8 cellular contexts compared by ENCODE assay signal in genomic region chr7:135169141-135169935, GRCh38. TPM values are rescaled to one million over a fixed set of nuclear protein-coding genes. Genes with fewer than 3 reads are reported as not detected.
DNase-seq lines count a peak whose midpoint lies in the region; ATAC-seq, FAIRE-seq and TF ChIP-seq lines count a peak whose summit lies in the region.

No MANE protein-coding gene starts in this region.

- peak; percentile 32 for ATAC-seq in GM21619 (IDR thresholded peaks at IDR 0.05; ENCODE audit: unreplicated experiment)

- H3K27ac ChIP-seq in endothelial cell of umbilical vein (ENCODE audit: insufficient read depth, low read depth, low read length), result peak overlapping the region; percentile 63

- dilution Hi-C loops in endothelial cell of umbilical vein (cut with MboI; ENCODE audit: extremely low pct_ligation_motif_present, low sequenced_read_pairs), result no loop called here

- in situ Hi-C loops in KBM-7 (cut with MboI; ENCODE audit: low pct_unique_long_range_greater_than_20kb, low sequenced_read_pairs), result loop anchor here (25.0 kb wide), 1 partner anchor 182 kb away; the partner anchor contains the start of gene AGBL3

- no peak for DNase-seq in GM12864 (ENCODE audit: low read depth)
- peak; percentile 68 for DNase-seq in KBM-7
- DNase-seq in activated CD4-positive, alpha-beta T cell treated with anti-CD3 and anti-CD28 coated beads, Interleukin-2, amount 10 ng/mL, durations not matched to agents 24 days and 14 days, result peak; percentile 86
- DNase-seq in endothelial cell of umbilical vein (ENCODE audit: low read depth, low spot score), result peak; percentile 26
- peak; percentile 22 for DNase-seq in nephron progenitor cell
- DNase-seq in urothelium cell line (ENCODE audit: low spot score), result peak; percentile 33
- no peak for DNase-seq in NCI-H446 treated with DMSO at 0.1 percent for 48 hours (lab: John Stamatoyannopoulos, UW)

- peak overlapping the region; percentile 95 for H3K27ac Mint-ChIP-seq in activated CD4-positive, alpha-beta T cell treated with anti-CD3 and anti-CD28 coated beads, Interleukin-2, amount 10 ng/mL, durations not matched to agents 24 days and 14 days
- peak overlapping the region; percentile 87 for H3K27ac Mint-ChIP-seq in nephron progenitor cell

- H3K9me1 ChIP-seq in endothelial cell of umbilical vein (replicated peaks; ENCODE audit: control insufficient read depth, extremely low read depth, insufficient read depth, low read length), result no peaks in the 10 kb centered on the region

- TF ChIP-seq CTCF in GM12864 (IDR thresholded peaks at IDR 0.05; ENCODE audit: low read depth, low read length, missing control alignments) (peak; percentile 96), endothelial cell of umbilical vein (IDR thresholded peaks at IDR 0.05; ENCODE audit: extremely low read depth in 1 of 2, insufficient read depth in 1 of 2, low read depth in 1 of 2, low read length in 2 of 2) (peak; percentile 30 to 46), nephron progenitor cell (IDR thresholded peaks at IDR 0.05) (peak; percentile 8)

- H3K4me1 Mint-ChIP-seq in activated CD4-positive, alpha-beta T cell treated with anti-CD3 and anti-CD28 coated beads, Interleukin-2, amount 10 ng/mL, durations not matched to agents 24 days and 14 days, result peaks cover 46% of the 10 kb centered on the region
- peaks cover 55% of the 10 kb centered on the region for H3K4me1 Mint-ChIP-seq in nephron progenitor cell

- no peak for TF ChIP-seq POLR2A in endothelial cell of umbilical vein (IDR thresholded peaks at IDR 0.05; ENCODE audit: low read depth, low read length)

- H2AFZ ChIP-seq in endothelial cell of umbilical vein (ENCODE audit: low read depth, low read length), result no peak overlapping the region

- peaks cover 3% of the 10 kb centered on the region for H3K79me2 ChIP-seq in endothelial cell of umbilical vein (ENCODE audit: control insufficient read depth, insufficient read depth, low read length)

- H3K4me3 Mint-ChIP-seq in activated CD4-positive, alpha-beta T cell treated with anti-CD3 and anti-CD28 coated beads, Interleukin-2, amount 10 ng/mL, durations not matched to agents 24 days and 14 days, result peak overlapping the region; percentile 96
- peak overlapping the region; percentile 92 for H3K4me3 Mint-ChIP-seq in nephron progenitor cell

- intact Hi-C loops in activated CD4-positive, alpha-beta T cell treated with anti-CD3 and anti-CD28 coated beads, Interleukin-2, amount 10 ng/mL, durations not matched to agents 24 days and 14 days (cut with micrococcal nuclease), result loop anchor here (1.0 kb wide), 1 partner anchor 9 kb away; no protein-coding TSS in a partner anchor
- intact Hi-C loops in endothelial cell of umbilical vein (cut with micrococcal nuclease), result loop anchor here (10.0 kb wide), 1 partner anchor 475 kb away; no protein-coding TSS in a partner anchor

- H3K4me1 ChIP-seq in endothelial cell of umbilical vein (ENCODE audit: control insufficient read depth, extremely low read depth, insufficient read depth, low read length), result peaks cover 23% of the 10 kb centered on the region

- FAIRE-seq in endothelial cell of umbilical vein (lab: Jason Lieb, UNC) (peak; percentile 73), urothelium cell line (lab: Jason Lieb, UNC) (no peak)

- BruUV-seq in endothelial cell of umbilical vein (replicated peaks; lab: Mats Ljungman, UMichigan), result TSS peak; percentile 38

- POLR2A ChIA-PET in endothelial cell of umbilical vein (lab: Charles Lee), result interaction anchor here (0.8 to 1.5 kb wide), 2 partner anchors 9 to 22 kb away, joined by 3 read pairs; partner anchors contain the start of gene TMEM140

- CTCF ChIA-PET in endothelial cell of umbilical vein (lab: Charles Lee), result interaction anchor here (0.7 to 3.8 kb wide), 12 partner anchors 9 to 539 kb away, joined by 3 to 45 read pairs (median 5); partner anchors contain the start of genes AGBL3, TMEM140 and WDR91

- H3K27me3 Mint-ChIP-seq in activated CD4-positive, alpha-beta T cell treated with anti-CD3 and anti-CD28 coated beads, Interleukin-2, amount 10 ng/mL, durations not matched to agents 24 days and 14 days, result no peaks in the 10 kb centered on the region
- H3K27me3 Mint-ChIP-seq in nephron progenitor cell (ENCODE audit: low read depth, poor library complexity), result peaks cover 7% of the 10 kb centered on the region

- peak overlapping the region; percentile 98 for H3K4me3 ChIP-seq in GM12864 (ENCODE audit: low read depth, low read length)
- H3K4me3 ChIP-seq in endothelial cell of umbilical vein (replicated peaks in 1 of 3; ENCODE audit: insufficient read depth in 1 of 3, low read depth in 1 of 3, low read length in 3 of 3), result peak overlapping the region; percentile 47 to 75 (median 66)

- peak overlapping the region; percentile 74 for H3K9ac ChIP-seq in endothelial cell of umbilical vein (replicated peaks; ENCODE audit: extremely low read depth, insufficient read depth, low read length)

- no peaks in the 10 kb centered on the region for H4K20me1 ChIP-seq in endothelial cell of umbilical vein (replicated peaks; ENCODE audit: control insufficient read depth, extremely low read depth, insufficient read depth, low read length)

- peak overlapping the region; percentile 93 for H3K4me2 ChIP-seq in endothelial cell of umbilical vein (ENCODE audit: insufficient read depth, low read length)

- H3K9me3 ChIP-seq in endothelial cell of umbilical vein (replicated peaks; ENCODE audit: control insufficient read depth, insufficient read depth, low read length), result no peaks in the 10 kb centered on the region

- H3K36me3 Mint-ChIP-seq in activated CD4-positive, alpha-beta T cell treated with anti-CD3 and anti-CD28 coated beads, Interleukin-2, amount 10 ng/mL, durations not matched to agents 24 days and 14 days (ENCODE audit: low read depth), result peaks cover 46% of the 10 kb centered on the region
- H3K36me3 Mint-ChIP-seq in nephron progenitor cell (ENCODE audit: low read depth), result peaks cover 53% of the 10 kb centered on the region

- no peaks in the 10 kb centered on the region for H3K9me3 Mint-ChIP-seq in activated CD4-positive, alpha-beta T cell treated with anti-CD3 and anti-CD28 coated beads, Interleukin-2, amount 10 ng/mL, durations not matched to agents 24 days and 14 days
- no peaks in the 10 kb centered on the region for H3K9me3 Mint-ChIP-seq in nephron progenitor cell

- peaks cover 4% of the 10 kb centered on the region in 2 experiments for H3K36me3 ChIP-seq in endothelial cell of umbilical vein (ENCODE audit: control insufficient read depth in 2 of 2, extremely low read depth in 1 of 2, insufficient read depth in 2 of 2, low read length in 2 of 2)

- no peaks in the 10 kb centered on the region for H3K27me3 ChIP-seq in endothelial cell of umbilical vein (ENCODE audit: control insufficient read depth in 2 of 2, insufficient read depth in 2 of 2, low read length in 2 of 2)

TF ChIP-seq in endothelial cell of umbilical vein, 7 proteins besides CTCF, POLR2A, EP300 and RAD21:
- no peak for TF ChIP-seq JUN (IDR thresholded peaks at IDR 0.05; ENCODE audit: borderline replicate concordance, insufficient read depth, insufficient read length, low read depth)
- peak; percentile 16 for TF ChIP-seq FOS (IDR thresholded peaks at IDR 0.05; ENCODE audit: borderline replicate concordance, insufficient read depth, low read length)
- no peak for TF ChIP-seq MAX (IDR thresholded peaks at IDR 0.05; ENCODE audit: insufficient read depth, insufficient read length)

RNA-seq across cellular contexts. Expression of gene CYREN, which starts 1.2 kb away (rescaled TPM):
- total RNA-seq in activated CD4-positive, alpha-beta T cell treated with anti-CD3 and anti-CD28 coated beads, Interleukin-2, amount 10 ng/mL, durations not matched to agents 24 days and 14 days, result 52.8 and 55.1 TPM in 2 replicates
- total RNA-seq in endothelial cell of umbilical vein, result 26.8 and 30.8 TPM in 2 replicates
- 16.9 and 19.1 TPM in 2 replicates for polyA plus RNA-seq in endothelial cell of umbilical vein
- polyA plus RNA-seq in endothelial cell of umbilical vein (2011; cell fraction: cytosol; rRNA removed), result 22.3 and 22.5 TPM in 2 replicates
- 18.3 and 20.0 TPM in 2 replicates for polyA plus RNA-seq in endothelial cell of umbilical vein (2011; cell fraction: nucleus; rRNA removed)
- polyA plus RNA-seq in endothelial cell of umbilical vein (2012), result 17.0 and 19.4 TPM in 2 replicates
- polyA minus RNA-seq in endothelial cell of umbilical vein, result 23.5 and 25.7 TPM in 2 replicates
- 22.8 TPM for polyA minus RNA-seq in endothelial cell of umbilical vein (2011; cell fraction: cytosol; rRNA and poly(A)+ RNA removed)
- 16.6 and 21.7 TPM in 2 replicates for polyA minus RNA-seq in endothelial cell of umbilical vein (2011; cell fraction: nucleus; rRNA and poly(A)+ RNA removed)

RNA-seq across cellular contexts. Expression of gene TMEM140, which starts 21.5 kb away (rescaled TPM):
- total RNA-seq in activated CD4-positive, alpha-beta T cell treated with anti-CD3 and anti-CD28 coated beads, Interleukin-2, amount 10 ng/mL, durations not matched to agents 24 days and 14 days, result 2.2 TPM in 2 replicates
- total RNA-seq in endothelial cell of umbilical vein, result 15.7 and 26.5 TPM in 2 replicates
- polyA plus RNA-seq in endothelial cell of umbilical vein, result 17.9 and 21.9 TPM in 2 replicates
- 12.0 and 12.3 TPM in 2 replicates for polyA plus RNA-seq in endothelial cell of umbilical vein (2011; cell fraction: cytosol; rRNA removed)
- polyA plus RNA-seq in endothelial cell of umbilical vein (2011; cell fraction: nucleus; rRNA removed), result 8.9 and 9.9 TPM in 2 replicates
- 11.8 and 13.5 TPM in 2 replicates for polyA plus RNA-seq in endothelial cell of umbilical vein (2012)
- polyA minus RNA-seq in endothelial cell of umbilical vein, result 21.5 and 29.8 TPM in 2 replicates
- not detected for polyA minus RNA-seq in endothelial cell of umbilical vein (2011; cell fraction: cytosol; rRNA and poly(A)+ RNA removed)
- 13.8 and 15.0 TPM in 2 replicates for polyA minus RNA-seq in endothelial cell of umbilical vein (2011; cell fraction: nucleus; rRNA and poly(A)+ RNA removed)

RNA-seq across cellular contexts. Expression of gene WDR91, which starts 42.0 kb away (rescaled TPM):
- 25.8 and 26.6 TPM in 2 replicates for total RNA-seq in activated CD4-positive, alpha-beta T cell treated with anti-CD3 and anti-CD28 coated beads, Interleukin-2, amount 10 ng/mL, durations not matched to agents 24 days and 14 days
- 7.0 and 9.8 TPM in 2 replicates for total RNA-seq in endothelial cell of umbilical vein
- 6.7 and 9.5 TPM in 2 replicates for polyA plus RNA-seq in endothelial cell of umbilical vein
- polyA plus RNA-seq in endothelial cell of umbilical vein (2011; cell fraction: cytosol; rRNA removed), result 4.5 and 4.7 TPM in 2 replicates
- 26.5 and 30.7 TPM in 2 replicates for polyA plus RNA-seq in endothelial cell of umbilical vein (2011; cell fraction: nucleus; rRNA removed)
- 4.0 and 5.1 TPM in 2 replicates for polyA plus RNA-seq in endothelial cell of umbilical vein (2012)
- polyA minus RNA-seq in endothelial cell of umbilical vein, result 10.9 and 12.0 TPM in 2 replicates
- polyA minus RNA-seq in endothelial cell of umbilical vein (2011; cell fraction: cytosol; rRNA and poly(A)+ RNA removed), result 1.7 TPM
- 10.6 and 12.8 TPM in 2 replicates for polyA minus RNA-seq in endothelial cell of umbilical vein (2011; cell fraction: nucleus; rRNA and poly(A)+ RNA removed)

Comparison
In these comparisons a context has a peak if more than half of its experiments do, and no peak if none do; other contexts are left out.
1. DNase-seq: peak in KBM-7 (single experiment), activated CD4-positive, alpha-beta T cell treated with anti-CD3 and anti-CD28 coated beads, Interleukin-2, amount 10 ng/mL, durations not matched to agents 24 days and 14 days (single experiment), endothelial cell of umbilical vein (single experiment), nephron progenitor cell (single experiment) and urothelium cell line (single experiment); none in GM12864 (single experiment) and NCI-H446 treated with DMSO at 0.1 percent for 48 hours (single experiment).
2. CTCF ChIP-seq: peak in every context shown above with its lines; median percentile 96 in GM12864; 38 in endothelial cell of umbilical vein; 8 in nephron progenitor cell.